Comparison of ENCODE assay signal across 9 cellular contexts in genomic region chrX:50100188-50100587, GRCh38.
A peak's percentile ranks its signal among the peaks of the same experiment; 100 is the strongest.
DNase-seq lines count a peak whose midpoint lies in the region; ATAC-seq, FAIRE-seq and TF ChIP-seq lines count a peak whose summit lies in the region.
"Had no signal": no experiment of that assay in that cellular context is flagged by ENCODE, and none has a peak within 500 bp of the region (broad histone marks: within the 10 kb centered on the region; RNA-seq: fewer than 3 reads in every experiment).

No MANE protein-coding gene starts in this region.

- TF ChIP-seq CTCF in heart left ventricle (IDR thresholded peaks at IDR 0.05) (peak in 9 of 12 donors; percentile 10 to 49 (median 38)), Panc1 (IDR thresholded peaks at IDR 0.05) (peak; percentile 46), hepatocyte (IDR thresholded peaks at IDR 0.05; ENCODE audit: poor library complexity) (peak; percentile 52), WERI-Rb-1 (IDR thresholded peaks at IDR 0.05; ENCODE audit: low read depth, low read length) (no peak)

- H3K27me3 ChIP-seq in heart left ventricle = peaks cover 0 to 8% (median 0%) of the 10 kb centered on the region in 9 donors
- no peaks in the 10 kb centered on the region for H3K27me3 ChIP-seq in Panc1 (ENCODE audit: control insufficient read depth, insufficient read depth, low read length)
- no peaks in the 10 kb centered on the region for H3K27me3 ChIP-seq in hepatocyte
- no peaks in the 10 kb centered on the region for H3K27me3 ChIP-seq in WERI-Rb-1 (ENCODE audit: insufficient read depth, low read depth, severe bottlenecking)

- H3K4me2 ChIP-seq in hepatocyte = no peak overlapping the region

- WGBS in heart left ventricle, 4 donors = 38 to 42% (median 40%) methylated on average over 3 of the region's 3 CpGs
- 50% methylated on average over 3 of the region's 3 CpGs for WGBS in hepatocyte (ENCODE audit: low lambda C conversion rate, missing lambda C conversion rate)

- in situ Hi-C loops in Panc1 (cut with HindIII; ENCODE audit: low pct_unique_long_range_greater_than_20kb, low sequenced_read_pairs) = no loop called here

- DNase-seq in heart left ventricle (no peak), left ventricle myocardium superior (no peak), Panc1 (ENCODE audit: low read depth, low spot score) (no peak), hepatocyte (ENCODE audit: low spot score) (peak; percentile 35), urothelium cell line (ENCODE audit: low spot score) (peak; percentile 15), putamen (ENCODE audit: low spot score) (no peak), WERI-Rb-1 (no peak)
- DNase-seq: activated naive CD8-positive, alpha-beta T cell treated with anti-CD3 and anti-CD28 coated beads, Interleukin-2, amount 10 ng/mL, durations not matched to agents 7 days and 5 days had no signal

- H3K79me2 ChIP-seq in hepatocyte = no peaks in the 10 kb centered on the region

- H3K4me3 ChIP-seq in heart left ventricle (no peak overlapping the region), Panc1 (ENCODE audit: low read depth in 2 of 2, low read length in 2 of 2) (no peak overlapping the region), hepatocyte (no peak overlapping the region), WERI-Rb-1 (ENCODE audit: low read depth, low read length) (no peak overlapping the region)

- no peak for TF ChIP-seq POLR2A in heart left ventricle (IDR thresholded peaks at IDR 0.05)

- no peaks in the 10 kb centered on the region for H3K36me3 ChIP-seq in heart left ventricle
- H3K36me3 ChIP-seq in Panc1 (ENCODE audit: control insufficient read depth, insufficient read depth, low read length) = no peaks in the 10 kb centered on the region
- H3K36me3 ChIP-seq in hepatocyte (replicated peaks; ENCODE audit: insufficient read depth, low read depth) = no peaks in the 10 kb centered on the region
- no peaks in the 10 kb centered on the region for H3K36me3 ChIP-seq in WERI-Rb-1

- POLR2A ChIA-PET in Panc1 (lab: Charles Lee) = interaction anchor here (0.6 kb wide), 1 partner anchor 904 kb away, joined by 4 read pairs; no protein-coding TSS in a partner anchor

- CTCF ChIA-PET in Panc1 (lab: Charles Lee) = interaction anchor here (0.6 to 0.7 kb wide), 2 partner anchors 480 to 594 kb away, joined by 3 to 4 read pairs; no protein-coding TSS in a partner anchor

- intact Hi-C loops in heart left ventricle (cut with DNase I) = loop anchor here in 7 of 10 donors (2.0 to 10.0 kb wide), 6 partner anchors 102 to 482 kb away; partner anchors contain the start of genes CCNB3 (in 4 of the 7) and AKAP4 (in 3 of the 7)
- intact Hi-C loops in left ventricle myocardium superior (cut with micrococcal nuclease) = no loop called here
- intact Hi-C loops in Panc1 (cut with micrococcal nuclease; ENCODE audit: unreplicated experiment) = loop anchor here (1.0 to 10.0 kb wide), 2 partner anchors 104 to 685 kb away; partner anchors contain the start of gene CCNB3

- no peak for FAIRE-seq in urothelium cell line (lab: Jason Lieb, UNC)

- H3K9me2 ChIP-seq in hepatocyte (replicated peaks; ENCODE audit: insufficient read depth) = no peaks in the 10 kb centered on the region

- H2AFZ ChIP-seq in hepatocyte = no peak overlapping the region

- no peaks in the 10 kb centered on the region for H4K20me1 ChIP-seq in hepatocyte (ENCODE audit: insufficient read depth, poor library complexity, severe bottlenecking)

- H3K27ac ChIP-seq in heart left ventricle (no peak overlapping the region), Panc1 (ENCODE audit: low read length) (no peak overlapping the region), hepatocyte (no peak overlapping the region), WERI-Rb-1 (no peak overlapping the region)

- ATAC-seq in heart left ventricle (peak in 2 of 4 donors; percentile 39 to 50), left ventricle myocardium superior (no peak), Panc1 (no peak), GM21786 (IDR thresholded peaks at IDR 0.05; ENCODE audit: unreplicated experiment) (no peak)

- no peaks in the 10 kb centered on the region for H3K9me3 ChIP-seq in heart left ventricle
- H3K9me3 ChIP-seq in Panc1 (ENCODE audit: control insufficient read depth, insufficient read depth, low read depth, low read length) = no peaks in the 10 kb centered on the region
- H3K9me3 ChIP-seq in hepatocyte (ENCODE audit: low read depth) = no peaks in the 10 kb centered on the region
- H3K9me3 ChIP-seq in WERI-Rb-1 (ENCODE audit: severe bottlenecking) = no peaks in the 10 kb centered on the region

- H3K4me1 ChIP-seq in heart left ventricle (no peaks in the 10 kb centered on the region), Panc1 (ENCODE audit: control insufficient read depth, insufficient read depth, low read length) (no peaks in the 10 kb centered on the region), hepatocyte (ENCODE audit: insufficient read depth) (no peaks in the 10 kb centered on the region)

- BruUV-seq in Panc1 (replicated peaks; lab: Mats Ljungman, UMichigan) = no TSS peak

Comparison
In these comparisons a context has a peak if more than half of its experiments do, and no peak if none do; other contexts are left out.
1. DNase-seq: peak in hepatocyte (single experiment) and urothelium cell line (single experiment); none in heart left ventricle (0 of 5), left ventricle myocardium superior (single experiment), Panc1 (single experiment), putamen (single experiment) and WERI-Rb-1 (single experiment).